In genomic region chr3:187743195-187744141, GRCh38 we compare ENCODE assay signal across 8 cellular contexts. TPM values are rescaled to one million over a fixed set of nuclear protein-coding genes. Genes with fewer than 3 reads are reported as not detected.
DNase-seq lines count a peak whose midpoint lies in the region; ATAC-seq and TF ChIP-seq lines count a peak whose summit lies in the region.

No MANE protein-coding gene starts in this region.

- CTCF ChIA-PET in A673 (lab: Charles Lee) = interaction anchor here (0.6 kb wide), 1 partner anchor 1210 kb away, joined by 6 read pairs; no protein-coding TSS in a partner anchor

- peak overlapping the region; percentile 100 for H3K4me3 Mint-ChIP-seq in central memory CD8-positive, alpha-beta T cell

- peaks cover 33% of the 10 kb centered on the region for H3K4me1 ChIP-seq in A673 (ENCODE audit: insufficient read depth, low read length, poor library complexity, severe bottlenecking)

- no peak for TF ChIP-seq CTCF in A673 (conservative IDR thresholded peaks at IDR 0.05; ENCODE audit: low read depth, low read length)
- TF ChIP-seq CTCF in VCaP (conservative IDR thresholded peaks at IDR 0.05) = no peak

- intact Hi-C loops in A673 (cut with micrococcal nuclease; ENCODE audit: unreplicated experiment) = loop anchor here (2.0 to 10.0 kb wide), 10 partner anchors 301 to 1297 kb away; partner anchors contain the start of gene LPP
- intact Hi-C loops in left colon (cut with DNase I, micrococcal nuclease) = loop anchor here in 1 of 2 donors (5.0 to 10.0 kb wide), 6 partner anchors 301 to 1209 kb away; partner anchors contain the start of gene LPP

- DNase-seq in A673 (ENCODE audit: low spot score) = peak; percentile 35
- peak; percentile 55 for DNase-seq in HK-2 (ENCODE audit: unreplicated experiment)
- no peak for DNase-seq in central memory CD8-positive, alpha-beta T cell (ENCODE audit: low spot score in 2 of 2)
- DNase-seq in left colon = peak; percentile 54 to 66
- DNase-seq in stimulated activated CD4-positive, alpha-beta T cell treated with anti-CD3 and anti-CD28 coated beads, Interleukin-1b, Interleukin-23, amount 100 ng/mL, for 48 hours = peak; percentile 73
- DNase-seq in HuH-7.5 (ENCODE audit: low spot score) = no peak

- peaks cover 56% of the 10 kb centered on the region for H3K36me3 Mint-ChIP-seq in central memory CD8-positive, alpha-beta T cell (ENCODE audit: insufficient read depth)

- no peak for ATAC-seq in central memory CD8-positive, alpha-beta T cell (replicated peaks; ENCODE audit: extremely low read depth, poor library complexity, severe bottlenecking)
- ATAC-seq in left colon = no peak
- no peak for ATAC-seq in HG02642 (IDR thresholded peaks at IDR 0.05; ENCODE audit: poor library complexity, unreplicated experiment)

- H3K27ac ChIP-seq in A673 (ENCODE audit: low read depth, low read length, poor library complexity, severe bottlenecking) (peak overlapping the region; percentile 100), VCaP (peak overlapping the region; percentile 96)

- H3K9me3 ChIP-seq in A673 (ENCODE audit: low read depth, low read length, poor library complexity, severe bottlenecking) = no peaks in the 10 kb centered on the region

- H3K27me3 ChIP-seq in A673 (replicated peaks; ENCODE audit: insufficient read depth, low read depth, low read length, poor library complexity) = no peaks in the 10 kb centered on the region

- H3K36me3 ChIP-seq in A673 (ENCODE audit: insufficient read depth, low read length, poor library complexity, severe bottlenecking) = no peaks in the 10 kb centered on the region

- no peaks in the 10 kb centered on the region for H3K9me3 Mint-ChIP-seq in central memory CD8-positive, alpha-beta T cell

- no TSS peak for BruUV-seq in A673 (replicated peaks; lab: Mats Ljungman, UMichigan)

- H3K4me3 ChIP-seq in A673 (ENCODE audit: low read depth, low read length, poor library complexity, severe bottlenecking) = peak overlapping the region; percentile 70

- peak overlapping the region; percentile 99 for H3K27ac Mint-ChIP-seq in central memory CD8-positive, alpha-beta T cell (ENCODE audit: low read depth)

- POLR2A ChIA-PET in A673 (lab: Charles Lee; ENCODE audit: low non-redundant PET) = no interaction called here

- H3K27me3 Mint-ChIP-seq in central memory CD8-positive, alpha-beta T cell = no peaks in the 10 kb centered on the region

- H3K4me1 Mint-ChIP-seq in central memory CD8-positive, alpha-beta T cell = peaks cover 73% of the 10 kb centered on the region

RNA-seq across cellular contexts. Expression of gene BCL6, which starts 1.8 kb away (rescaled TPM):
- total RNA-seq in A673 (2021) (30.3 and 31.7 TPM in 2 replicates), left colon (10 to 100 TPM; 12.6 to 16.5 TPM)

RNA-seq across cellular contexts. Expression of gene RTP2, which starts 41.1 kb away (rescaled TPM):
- total RNA-seq in A673 (2021) = not detected in 2 replicates
- total RNA-seq in left colon = not detected

Comparison
In these comparisons a context has a peak if more than half of its experiments do, and no peak if none do; other contexts are left out.
1. DNase-seq: peak in A673 (single experiment), HK-2 (single experiment), left colon (2 of 2) and stimulated activated CD4-positive, alpha-beta T cell treated with anti-CD3 and anti-CD28 coated beads, Interleukin-1b, Interleukin-23, amount 100 ng/mL, for 48 hours (single experiment); none in central memory CD8-positive, alpha-beta T cell (0 of 2) and HuH-7.5 (single experiment).